In the genomic region with DNA sequence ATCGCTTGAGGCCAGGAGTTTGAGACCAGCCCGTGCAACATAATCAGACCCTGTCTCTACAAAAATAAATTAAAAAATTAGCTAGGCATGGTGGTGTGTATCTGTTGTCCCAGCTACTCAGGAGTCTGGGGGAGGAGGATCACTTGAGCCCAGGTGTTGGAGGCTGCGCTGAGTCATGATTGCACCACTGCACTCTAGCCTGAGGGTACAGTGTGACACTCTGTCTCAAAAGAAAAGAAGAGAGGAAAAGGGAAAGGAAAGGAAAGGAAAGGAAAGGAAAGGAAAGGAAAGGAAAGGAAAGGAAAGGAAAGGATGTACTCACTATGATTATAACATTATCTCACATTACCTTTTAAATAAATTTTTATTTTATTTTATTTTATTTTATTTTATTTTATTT, we compare ENCODE assay signal across 25 cellular contexts.
"Had no signal": no experiment of that assay in that cellular context is flagged by ENCODE, and none has a peak within 500 bp of the region (broad histone marks: within the 10 kb centered on the region; RNA-seq: fewer than 3 reads in every experiment).

No MANE protein-coding gene starts in this region.

- H2AFZ ChIP-seq: hepatocyte had no signal

- H3K27ac ChIP-seq: hepatocyte, left lung, sigmoid colon, WERI-Rb-1 had no signal

- H3K36me3 ChIP-seq: left lung, sigmoid colon, WERI-Rb-1 had no signal

- H3K36me3 Mint-ChIP-seq: mesothelial cell of epicardium; naive thymus-derived CD8-positive, alpha-beta T cell had no signal

- H3K4me2 ChIP-seq: hepatocyte, smooth muscle cell had no signal

- H3K4me3 ChIP-seq: hepatocyte, left lung, lung, sigmoid colon, smooth muscle cell had no signal

- H3K9me3 ChIP-seq: left lung, sigmoid colon had no signal

- H3K79me2 ChIP-seq: hepatocyte had no signal

- DNase-seq: activated CD4-positive, alpha-beta T cell treated with anti-CD3 and anti-CD28 coated beads for 1 hour; activated CD4-positive, alpha-beta T cell treated with anti-CD3 and anti-CD28 coated beads, Interleukin-2, amount 50 U/mL, for 1 hour; activated CD8-positive, alpha-beta memory T cell treated with anti-CD3 and anti-CD28 coated beads for 24 hours; activated CD8-positive, alpha-beta memory T cell treated with anti-CD3 and anti-CD28 coated beads, Interleukin-2, amount 50 U/mL, for 4 hours; activated naive CD4-positive, alpha-beta T cell; activated T-cell treated with anti-CD3 and anti-CD28 coated beads, Interleukin-2, amount 50 U/mL, for 24 hours; effector CD4-positive, alpha-beta T cell; erythroblast; foreskin melanocyte; kidney glomerular epithelial cell; left lung; naive thymus-derived CD8-positive, alpha-beta T cell; sigmoid colon; stimulated activated CD4-positive, alpha-beta T cell treated with anti-CD3 and anti-CD28 coated beads, Interleukin-15, amount 100 ng/mL, for 24 hours; stimulated activated CD4-positive, alpha-beta T cell treated with anti-CD3 and anti-CD28 coated beads, Interleukin-2, amount 100 ng/mL, for 48 hours; stimulated activated CD8-positive, alpha-beta memory T cell treated with anti-CD3 and anti-CD28 coated beads, Interleukin-4, amount 100 ng/mL, for 48 hours; stimulated activated naive CD4-positive, alpha-beta T cell; T-helper 1 cell; WERI-Rb-1 had no signal

- H3K27me3 ChIP-seq: hepatocyte, left lung, sigmoid colon had no signal

- H3K27ac Mint-ChIP-seq: activated T-cell treated with anti-CD3 and anti-CD28 coated beads, Interleukin-2, amount 50 U/mL, for 24 hours; activated T-helper 2 cell treated with anti-CD3 and anti-CD28 coated beads, Interferon-gamma antibody, Interleukin-2, Interleukin-4, amounts not matched to agents 10 μg/mL and 5 μg/mL and 100 μg/mL, durations not matched to agents 14 hours and 24 hours and 36 hours; dendritic cell treated with granulocyte-macrophage colony-stimulating factor and Interleukin-4, amounts not matched to agents 40 ng/mL and 50 ng/mL, for 4 days; mesothelial cell of epicardium had no signal

- ATAC-seq: left lung; naive thymus-derived CD8-positive, alpha-beta T cell had no signal

- H3K4me1 ChIP-seq: sigmoid colon had no signal

- H3K27me3 Mint-ChIP-seq: activated T-cell treated with anti-CD3 and anti-CD28 coated beads, Interleukin-2, amount 50 U/mL, for 24 hours; dendritic cell treated with granulocyte-macrophage colony-stimulating factor and Interleukin-4, amounts not matched to agents 40 ng/mL and 50 ng/mL, for 4 days; naive thymus-derived CD8-positive, alpha-beta T cell had no signal

- H3K4me3 Mint-ChIP-seq: activated T-cell treated with anti-CD3 and anti-CD28 coated beads, Interleukin-2, amount 50 U/mL, for 24 hours; dendritic cell treated with granulocyte-macrophage colony-stimulating factor and Interleukin-4, amounts not matched to agents 40 ng/mL and 50 ng/mL, for 4 days; mesothelial cell of epicardium; naive thymus-derived CD8-positive, alpha-beta T cell had no signal

- H3K4me1 Mint-ChIP-seq: mesothelial cell of epicardium had no signal

- H3K9me3 Mint-ChIP-seq: activated T-cell treated with anti-CD3 and anti-CD28 coated beads, Interleukin-2, amount 50 U/mL, for 24 hours; activated T-helper 2 cell treated with anti-CD3 and anti-CD28 coated beads, Interferon-gamma antibody, Interleukin-2, Interleukin-4, amounts not matched to agents 10 μg/mL and 5 μg/mL and 100 μg/mL, durations not matched to agents 14 hours and 24 hours and 36 hours; dendritic cell treated with granulocyte-macrophage colony-stimulating factor and Interleukin-4, amounts not matched to agents 40 ng/mL and 50 ng/mL, for 4 days; mesothelial cell of epicardium; naive thymus-derived CD8-positive, alpha-beta T cell had no signal
